Comparison of ENCODE assay signal across 8 cellular contexts in the genomic region with DNA sequence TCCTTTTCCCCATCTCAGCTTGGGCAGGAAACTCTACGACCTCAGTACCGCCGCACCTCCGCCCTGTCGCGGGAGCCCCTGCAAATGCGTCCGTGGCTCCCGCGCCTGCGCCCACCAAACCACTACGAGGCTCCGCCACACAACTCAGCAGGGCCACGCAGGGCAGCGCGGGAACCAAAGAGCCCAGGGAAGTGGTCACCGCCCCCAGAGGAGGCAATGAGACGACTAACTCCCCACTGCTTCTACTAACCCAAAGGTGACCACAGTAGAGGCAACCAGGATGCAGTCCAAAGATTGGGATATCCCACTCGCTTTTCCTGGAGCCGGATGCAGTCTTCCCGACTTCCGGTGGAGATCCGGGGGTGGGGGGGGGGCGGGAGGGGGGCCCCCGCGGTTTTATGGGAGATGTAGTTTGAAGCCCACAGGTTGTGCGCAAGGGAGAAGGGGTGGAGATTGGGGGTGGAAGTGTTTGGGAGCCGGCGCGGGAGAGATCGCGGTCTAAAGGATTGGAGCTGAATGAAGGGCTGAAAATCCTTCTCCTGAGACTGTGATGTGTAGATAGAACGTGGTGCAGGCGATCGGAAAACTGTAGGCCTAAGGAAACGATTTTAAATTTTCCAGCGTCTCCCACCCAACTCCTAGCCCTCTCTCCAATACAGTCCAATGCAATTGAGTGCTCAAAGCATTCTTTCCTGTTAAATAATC. TPM values are rescaled to one million over a fixed set of nuclear protein-coding genes. Genes with fewer than 3 reads are reported as not detected.
A peak's percentile ranks its signal among the peaks of the same experiment; 100 is the strongest.
DNase-seq lines count a peak whose midpoint lies in the region; ATAC-seq and TF ChIP-seq lines count a peak whose summit lies in the region.

Gene NUDT12 (minus strand): TSS at position 337 of the 705 bp plus-strand sequence. CDS start 2,541 bp downstream, outside the sequence.

- H3K79me1 ChIP-seq in mesendoderm (ENCODE audit: low read length): no peaks in the 10 kb centered on the region

- peak within 1 kb of the TSS; percentile 73 for H3K4ac ChIP-seq in mesendoderm (ENCODE audit: low read depth, low read length)

- H3K23ac ChIP-seq in mesendoderm (ENCODE audit: low read length): no peak within 1 kb of the TSS

- H3K27ac ChIP-seq in mesendoderm (ENCODE audit: low read depth, low read length): peak within 1 kb of the TSS; percentile 93

- H3K79me2 ChIP-seq in mesendoderm (ENCODE audit: control insufficient read depth, insufficient read depth, low read length): no peaks in the 10 kb centered on the region

- peak within 1 kb of the TSS; percentile 63 for H3K4me2 ChIP-seq in mesendoderm (ENCODE audit: low read length)

- no peaks in the 10 kb centered on the region for H3K9me3 Mint-ChIP-seq in endothelial cell (ENCODE audit: unreplicated experiment)

- H3K27ac Mint-ChIP-seq in endothelial cell (ENCODE audit: unreplicated experiment): peak within 1 kb of the TSS; percentile 93

- no peaks in the 10 kb centered on the region for H3K27me3 ChIP-seq in mesendoderm (ENCODE audit: insufficient read depth, low read length, poor library complexity)

- TF ChIP-seq CTCF in endothelial cell (IDR thresholded peaks at IDR 0.05; ENCODE audit: unreplicated experiment): no peak

- H3K36me3 ChIP-seq in mesendoderm (ENCODE audit: control insufficient read depth, insufficient read depth, low read length): no peaks in the 10 kb centered on the region

- H3K9ac ChIP-seq in mesendoderm (ENCODE audit: low read length): peak within 1 kb of the TSS; percentile 87

- H3K36me3 Mint-ChIP-seq in endothelial cell (ENCODE audit: low read depth, unreplicated experiment): no peaks in the 10 kb centered on the region

- peak within 1 kb of the TSS; percentile 69 for H3K18ac ChIP-seq in mesendoderm (ENCODE audit: low read length)

- no peak within 1 kb of the TSS for H2BK5ac ChIP-seq in mesendoderm (ENCODE audit: low read length)

- peak within 1 kb of the TSS; percentile 17 for H4K8ac ChIP-seq in mesendoderm (ENCODE audit: low read depth, low read length)

- peak within 1 kb of the TSS; percentile 97 for H3K56ac ChIP-seq in mesendoderm (ENCODE audit: low read length)

- DNase-seq in Ammon's horn (ENCODE audit: low spot score) (peak; percentile 84), NCI-H510A treated with DMSO at 0.1 percent for 48 hours (lab: John Stamatoyannopoulos, UW) (peak; percentile 50), endothelial cell (ENCODE audit: low spot score) (peak; percentile 81), mesendoderm (peak; percentile 89)
- peak; percentile 2 to 15 (median 7) for DNase-seq in activated CD8-positive, alpha-beta memory T cell treated with anti-CD3 and anti-CD28 coated beads for 48 hours (ENCODE audit: low read depth in 2 of 3, low spot score in 2 of 3)
- peak; percentile 13 for DNase-seq in stimulated activated CD8-positive, alpha-beta memory T cell treated with anti-CD3 and anti-CD28 coated beads, Interleukin-12 subunit alpha, Interleukin-12 subunit beta, amount 100 ng/mL, for 4 hours (ENCODE audit: low read depth)

- H3K4me1 Mint-ChIP-seq in endothelial cell (ENCODE audit: unreplicated experiment): peaks cover 10% of the 10 kb centered on the region

- no peaks in the 10 kb centered on the region for H3K4me1 ChIP-seq in mesendoderm (ENCODE audit: control insufficient read depth, low read depth, low read length)

- no peak within 1 kb of the TSS for H2BK15ac ChIP-seq in mesendoderm (replicated peaks; ENCODE audit: low read depth)

- no peaks in the 10 kb centered on the region for H3K27me3 Mint-ChIP-seq in endothelial cell (ENCODE audit: unreplicated experiment)

- no peak within 1 kb of the TSS for H2AK5ac ChIP-seq in mesendoderm (ENCODE audit: low read length)

- no peak within 1 kb of the TSS for H4K5ac ChIP-seq in mesendoderm (ENCODE audit: low read length)

- ATAC-seq in GM19043 (IDR thresholded peaks at IDR 0.05; ENCODE audit: low read depth, unreplicated experiment) (peak; percentile 92), HG03354 (IDR thresholded peaks at IDR 0.05; ENCODE audit: poor library complexity, severe bottlenecking, unreplicated experiment) (peak; percentile 91)

- peak within 1 kb of the TSS; percentile 97 for H3K4me3 Mint-ChIP-seq in endothelial cell (ENCODE audit: unreplicated experiment)

- H2BK120ac ChIP-seq in mesendoderm (ENCODE audit: low read depth, low read length): no peak within 1 kb of the TSS

- WGBS in mesendoderm (ENCODE audit: extremely low coverage, insufficient coverage, low lambda C conversion rate): no CpG with 5 or more reads among the region's 37 CpGs

- H3K4me3 ChIP-seq in mesendoderm (ENCODE audit: low read length): peak within 1 kb of the TSS; percentile 93

RNA-seq across cellular contexts. Expression of gene NUDT12, which starts in this region (rescaled TPM):
- total RNA-seq in endothelial cell (ENCODE audit: unreplicated experiment): 6.1 TPM
- polyA plus RNA-seq in mesendoderm (2013, experiment 1 of 2): 7.0 TPM
- polyA plus RNA-seq in mesendoderm (2013, experiment 2 of 2): 6.8 TPM

Comparison
In these comparisons a context has a peak if more than half of its experiments do, and no peak if none do; other contexts are left out.
1. Peak in every context shown above with its lines: DNase-seq, ATAC-seq, H3K4me3 ChIP-seq and H3K27ac ChIP-seq.
2. DNase-seq: peak in every context shown above with its lines; median percentile 89 in mesendoderm; 84 in Ammon's horn; 81 in endothelial cell; 50 in NCI-H510A treated with DMSO at 0.1 percent for 48 hours; 13 in stimulated activated CD8-positive, alpha-beta memory T cell treated with anti-CD3 and anti-CD28 coated beads, Interleukin-12 subunit alpha, Interleukin-12 subunit beta, amount 100 ng/mL, for 4 hours; 7 in activated CD8-positive, alpha-beta memory T cell treated with anti-CD3 and anti-CD28 coated beads for 48 hours.